8 cellular contexts compared by ENCODE assay signal in genomic region chr1:108560430-108561144, GRCh38. TPM values are rescaled to one million over a fixed set of nuclear protein-coding genes. Genes with fewer than 3 reads are reported as not detected.
DNase-seq lines count a peak whose midpoint lies in the region; ATAC-seq and TF ChIP-seq lines count a peak whose summit lies in the region.

No MANE protein-coding gene starts in this region.

- ATAC-seq in GM21447 (IDR thresholded peaks at IDR 0.05; ENCODE audit: unreplicated experiment) (peak; percentile 36), RWPE2 (ENCODE audit: low read depth) (peak; percentile 15)

- H3K4me3 ChIP-seq in RWPE2 (ENCODE audit: severe bottlenecking) (peak overlapping the region; percentile 51), cardiac muscle cell (peak overlapping the region; percentile 96), parathyroid adenoma (ENCODE audit: low read depth, low read length) (peak overlapping the region; percentile 60)

- H3K4me2 ChIP-seq in parathyroid adenoma (ENCODE audit: low read length): peak overlapping the region; percentile 81

- H3K79me2 ChIP-seq in parathyroid adenoma: peaks cover 12% of the 10 kb centered on the region

- H3K27me3 ChIP-seq in RWPE2 (ENCODE audit: insufficient read depth, poor library complexity, severe bottlenecking): no peaks in the 10 kb centered on the region
- no peaks in the 10 kb centered on the region for H3K27me3 ChIP-seq in cardiac muscle cell
- no peaks in the 10 kb centered on the region for H3K27me3 ChIP-seq in parathyroid adenoma (ENCODE audit: control insufficient read depth, insufficient read depth, low read length)

- peak overlapping the region; percentile 79 for H2AFZ ChIP-seq in parathyroid adenoma

- H3K9me3 ChIP-seq in RWPE2 (ENCODE audit: severe bottlenecking) (no peaks in the 10 kb centered on the region), cardiac muscle cell (ENCODE audit: low read depth) (no peaks in the 10 kb centered on the region), parathyroid adenoma (ENCODE audit: control insufficient read depth, low read length) (no peaks in the 10 kb centered on the region)

- DNase-seq in DMS114 treated with DMSO at 0.1 percent for 48 hours (lab: John Stamatoyannopoulos, UW; ENCODE audit: unreplicated experiment) (peak; percentile 70), HuH-7.5 (ENCODE audit: low spot score) (peak; percentile 19), RWPE2 (ENCODE audit: low spot score) (peak; percentile 56), cardiac muscle cell (ENCODE audit: low read depth in 1 of 2, low spot score in 1 of 2) (peak; percentile 58 to 59), NCI-H226 (no peak)
- DNase-seq in activated naive CD4-positive, alpha-beta T cell treated with Interleukin-2 at 50 U/mL for 16 hours: peak; percentile 50

- H3K4me1 ChIP-seq in RWPE2 (ENCODE audit: insufficient read depth, poor library complexity, severe bottlenecking) (peaks cover 4% of the 10 kb centered on the region), cardiac muscle cell (ENCODE audit: low read depth) (peaks cover 17% of the 10 kb centered on the region), parathyroid adenoma (peaks cover 9% of the 10 kb centered on the region)

- TF ChIP-seq CTCF in RWPE2 (IDR thresholded peaks at IDR 0.05; ENCODE audit: poor library complexity, severe bottlenecking) (peak; percentile 1), cardiac muscle cell (IDR thresholded peaks at IDR 0.05; ENCODE audit: low read depth, low read length) (no peak), parathyroid adenoma (IDR thresholded peaks at IDR 0.05) (no peak)

- no peak overlapping the region for H3K9ac ChIP-seq in parathyroid adenoma

- H3K36me3 ChIP-seq in RWPE2 (ENCODE audit: low read depth) (no peaks in the 10 kb centered on the region), cardiac muscle cell (no peaks in the 10 kb centered on the region), parathyroid adenoma (ENCODE audit: control insufficient read depth, insufficient read depth, low read length) (no peaks in the 10 kb centered on the region)

- H3K27ac ChIP-seq in RWPE2 (ENCODE audit: poor library complexity, severe bottlenecking) (no peak overlapping the region), cardiac muscle cell (no peak overlapping the region), parathyroid adenoma (peak overlapping the region; percentile 39)

RNA-seq across cellular contexts. Expression of gene EEIG2, which starts 0.7 kb away (rescaled TPM):
- 9.7 and 12.2 TPM in 2 replicates for total RNA-seq in cardiac muscle cell
- polyA plus RNA-seq in cardiac muscle cell: 5.4 and 11.3 TPM in 2 replicates
